10 cellular contexts compared by ENCODE assay signal in genomic region chr21:38956791-38957571, GRCh38.
DNase-seq lines count a peak whose midpoint lies in the region; ATAC-seq and FAIRE-seq lines count a peak whose summit lies in the region.
"Had no signal": no experiment of that assay in that cellular context is flagged by ENCODE, and none has a peak within 500 bp of the region (broad histone marks: within the 10 kb centered on the region; RNA-seq: fewer than 3 reads in every experiment).

No MANE protein-coding gene starts in this region.

- peak overlapping the region; percentile 20 for H3K9ac ChIP-seq in endocrine pancreas (ENCODE audit: control insufficient read depth, insufficient read depth, low read length)

- no peaks in the 10 kb centered on the region for H3K27me3 ChIP-seq in endocrine pancreas (ENCODE audit: control insufficient read depth, insufficient read depth, low read length)
- H3K27me3 ChIP-seq: adrenal gland had no signal

- in situ Hi-C loops in KBM-7 (cut with MboI; ENCODE audit: low pct_unique_long_range_greater_than_20kb, low sequenced_read_pairs) = no loop called here

- no peaks in the 10 kb centered on the region for H3K9me3 ChIP-seq in endocrine pancreas (ENCODE audit: control insufficient read depth, low read length)
- H3K9me3 ChIP-seq: adrenal gland had no signal

- peak overlapping the region; percentile 60 for H3K4me3 ChIP-seq in endocrine pancreas (ENCODE audit: control insufficient read depth, insufficient read depth, low read length)
- H3K4me3 ChIP-seq: adrenal gland had no signal

- intact Hi-C loops in posterior cingulate gyrus (cut with DNase I) = no loop called here

- ATAC-seq in GM21360 (IDR thresholded peaks at IDR 0.05; ENCODE audit: unreplicated experiment) = no peak

- peak; percentile 56 for DNase-seq in KBM-7
- peak; percentile 90 for DNase-seq in NCI-H510A (lab: John Stamatoyannopoulos, UW)
- DNase-seq in posterior cingulate gyrus = peak in 6 of 10 donors; percentile 18 to 90 (median 47)
- no peak for DNase-seq in effector CD4-positive, alpha-beta T cell
- no peak for DNase-seq in islet precursor cell
- no peak for DNase-seq in GM19239 (ENCODE audit: insufficient read length, low spot score)
- DNase-seq: GDM1 had no signal

- H3K4me1 ChIP-seq in endocrine pancreas (ENCODE audit: control insufficient read depth, insufficient read depth, low read length) = peaks cover 5% of the 10 kb centered on the region

- no peak for FAIRE-seq in GM19239 (lab: Jason Lieb, UNC)

- no peaks in the 10 kb centered on the region for H3K36me3 ChIP-seq in endocrine pancreas (ENCODE audit: control insufficient read depth, insufficient read depth, low read length)
- H3K36me3 ChIP-seq: adrenal gland had no signal

Comparison
In these comparisons a context has a peak if more than half of its experiments do, and no peak if none do; other contexts are left out.
1. DNase-seq: peak in KBM-7 (single experiment), NCI-H510A (single experiment) and posterior cingulate gyrus (6 of 10); none in effector CD4-positive, alpha-beta T cell (single experiment), islet precursor cell (single experiment) and GM19239 (single experiment).